1 cellular context compared by ENCODE assay signal in genomic region chr11:46346886-46347636, GRCh38.
A peak's percentile ranks its signal among the peaks of the same experiment; 100 is the strongest.
TF ChIP-seq lines count a peak whose summit lies in the region.

TSS of gene DGKZ (plus strand) at chr11:46347463. CDS start at chr11:46347660, 197 bp downstream.

TF ChIP-seq in IMR-90, 13 proteins besides CTCF, POLR2A, EP300 and RAD21 (continued from another document):
- TF ChIP-seq MXI1 (IDR thresholded peaks at IDR 0.05; ENCODE audit: borderline replicate concordance, low read depth, low read length) = peak; percentile 72; the same call in 1 of the 2 replicates
